ENCODE assay signal across 8 cellular contexts in the genomic region with DNA sequence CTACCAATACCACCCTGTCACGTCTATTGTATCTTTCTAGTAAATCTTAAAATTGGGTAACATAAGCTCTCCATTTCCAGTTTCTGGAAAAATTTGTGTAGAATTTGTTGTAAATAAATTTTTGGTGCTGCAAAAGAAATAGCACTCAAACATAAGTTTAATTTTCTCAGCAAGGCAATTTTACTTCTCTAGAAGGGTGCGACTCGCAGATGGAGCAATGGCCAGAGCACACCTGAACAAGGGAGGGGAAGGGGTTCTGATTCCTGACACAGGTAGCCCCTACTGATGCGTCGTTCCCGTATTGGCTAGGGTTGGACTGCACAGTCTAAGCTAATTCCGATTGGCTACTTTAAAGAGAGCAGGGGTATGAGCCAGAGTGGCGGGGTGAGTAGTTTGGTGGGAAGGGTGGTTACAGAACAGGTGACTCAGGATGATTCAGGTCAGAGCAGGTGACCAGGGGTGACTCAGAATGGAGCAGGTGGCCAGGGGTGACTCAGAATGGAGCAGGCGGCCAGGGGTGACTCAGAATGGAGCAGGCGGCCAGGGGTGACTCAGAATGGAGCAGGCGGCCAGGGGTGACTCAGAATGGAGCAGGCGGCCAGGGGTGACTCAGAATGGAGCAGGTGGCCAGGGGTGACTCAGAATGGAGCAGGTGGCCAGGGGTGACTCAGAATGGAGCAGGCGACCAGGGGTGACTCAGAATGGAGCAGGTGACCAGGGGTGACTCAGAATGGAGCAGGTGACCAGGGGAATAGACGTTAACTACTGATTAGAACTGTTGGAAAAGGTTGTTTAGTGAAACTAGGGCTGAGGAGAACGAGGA. TPM values are rescaled to one million over a fixed set of nuclear protein-coding genes. Genes with fewer than 3 reads are reported as not detected.
DNase-seq lines count a peak whose midpoint lies in the region; ATAC-seq, FAIRE-seq and TF ChIP-seq lines count a peak whose summit lies in the region.
"Not testable (repeated sequence)": the region's sequence is repeated elsewhere in the genome, so short reads cannot be mapped to it uniquely, and the experiment has no call there.

No MANE protein-coding gene starts in this region.

- not testable (repeated sequence) for H3K27me3 ChIP-seq in lung (ENCODE audit: control insufficient read depth, insufficient read depth)

- TF ChIP-seq CTCF in NB4 (IDR thresholded peaks at IDR 0.05; ENCODE audit: low read depth, low read length); lung (IDR thresholded peaks at IDR 0.05; ENCODE audit: control extremely low read depth, extremely low read depth): not testable (repeated sequence)

- not testable (repeated sequence) for H3K9me3 ChIP-seq in lung (ENCODE audit: control insufficient read depth in 2 of 2, insufficient read depth in 1 of 2, low read length in 1 of 2)

- not testable (repeated sequence) for H3K36me3 ChIP-seq in lung (ENCODE audit: control insufficient read depth in 2 of 2, insufficient read depth in 2 of 2, low read length in 2 of 2)

- peak overlapping the region in 1 of 2 donors; percentile 14 for H3K27ac ChIP-seq in lung (ENCODE audit: low read depth in 1 of 2, low read length in 1 of 2)

- WGBS in lung, 2 donors: 76 to 78% methylated on average over 15 of the region's 15 CpGs

- not testable (repeated sequence) for H3K4me3 ChIP-seq in NB4 (ENCODE audit: low read depth, low read length); lung

- ATAC-seq in GM21423 (IDR thresholded peaks at IDR 0.05; ENCODE audit: unreplicated experiment): peak; percentile 46
- not testable (repeated sequence) for ATAC-seq in lung (ENCODE audit: insufficient read depth, low FRiP score)

- FAIRE-seq in endometrium (lab: Jason Lieb, UNC): peak; percentile 100

- TF ChIP-seq POLR2A in NB4 (IDR thresholded peaks at IDR 0.05; ENCODE audit: extremely low read depth, insufficient read length): not testable (repeated sequence)

- H3K4me1 ChIP-seq in lung (ENCODE audit: control insufficient read depth in 2 of 2, insufficient read depth in 2 of 2, low read length in 2 of 2): not testable (repeated sequence)

- DNase-seq in NB4 (ENCODE audit: low read depth) (peak; percentile 63), T-helper 22 cell (ENCODE audit: low read depth) (peak; percentile 80), activated gamma-delta T cell treated with Interleukin-2 at 50 U/mL for 16 hours (peak; percentile 84), lung (ENCODE audit: low spot score) (peak; percentile 86), ureter (ENCODE audit: low spot score) (peak; percentile 94)
- DNase-seq in stimulated activated CD4-positive, alpha-beta T cell treated with anti-CD3 and anti-CD28 coated beads, Interleukin-15, amount 100 ng/mL, for 48 hours (ENCODE audit: low read depth in 2 of 2): peak; percentile 73 to 83

RNA-seq across cellular contexts. Expression of a gene that starts 32.0 kb away (rescaled TPM):
- total RNA-seq in lung (100 to 1,000 TPM in 1 of 2 donors, 10 to 100 TPM in 1; 55.8 to 151 TPM), ureter (89.3 TPM)
- 10 to 100 TPM; 15.4 to 34.4 TPM for polyA plus RNA-seq in lung

RNA-seq across cellular contexts. Expression of a gene that starts 45.5 kb away (rescaled TPM):
- 10 to 100 TPM; 15.2 to 23.1 TPM for total RNA-seq in lung
- polyA plus RNA-seq in lung: 10 to 100 TPM in 1 of 2 donors, 1 to 10 TPM in 1; 7.0 to 31.0 TPM
- 36.8 TPM for total RNA-seq in ureter
